Comparison of ENCODE assay signal across 32 cellular contexts in the genomic region with DNA sequence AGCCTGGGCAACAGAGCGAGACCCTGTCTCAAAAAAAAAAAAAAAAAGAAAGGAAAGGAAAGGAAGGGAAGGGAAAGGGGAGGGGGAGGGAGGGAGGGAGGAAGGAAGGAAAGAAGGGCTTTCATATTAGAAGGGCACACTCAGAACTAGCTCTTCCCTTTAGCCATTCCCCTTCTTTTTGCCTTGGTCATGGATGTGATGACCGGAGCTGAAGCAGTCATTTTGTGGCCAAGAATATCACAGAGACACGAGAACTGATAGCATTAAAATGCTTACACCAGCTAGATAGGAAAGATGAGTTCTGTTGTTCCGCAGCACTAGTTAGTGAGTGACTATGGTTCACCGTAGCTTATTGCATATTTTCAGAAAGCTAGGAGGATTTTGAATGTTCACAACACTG. TPM values are rescaled to one million over a fixed set of nuclear protein-coding genes. Genes with fewer than 3 reads are reported as not detected.
DNase-seq lines count a peak whose midpoint lies in the region; ATAC-seq, FAIRE-seq and TF ChIP-seq lines count a peak whose summit lies in the region.
"Had no signal": no experiment of that assay in that cellular context is flagged by ENCODE, and none has a peak within 500 bp of the region (broad histone marks: within the 10 kb centered on the region; RNA-seq: fewer than 3 reads in every experiment).

No MANE protein-coding gene starts in this region.

- H4K20me1 ChIP-seq in HepG2 (ENCODE audit: insufficient read depth, low read length), result no peaks in the 10 kb centered on the region
- no peaks in the 10 kb centered on the region for H4K20me1 ChIP-seq in K562 (replicated peaks; ENCODE audit: control insufficient read depth, insufficient read depth, low read length)
- H4K20me1 ChIP-seq: BLaER1; BLaER1 treated with 17β-estradiol and CSF1 and Interleukin-3, amounts not matched to agents 10 nM and 100 nM had no signal

- H3K36me3 ChIP-seq in HepG2 (replicated peaks in 1 of 2; ENCODE audit: control insufficient read depth in 1 of 2, insufficient read depth in 2 of 2, low read length in 2 of 2) (no peaks in the 10 kb centered on the region), right lobe of liver (no peaks in the 10 kb centered on the region), Panc1 (ENCODE audit: control insufficient read depth, insufficient read depth, low read length) (no peaks in the 10 kb centered on the region), K562 (ENCODE audit: control insufficient read depth, insufficient read depth, low read length) (no peaks in the 10 kb centered on the region)
- H3K36me3 ChIP-seq: BE2C; BLaER1; BLaER1 treated with 17β-estradiol and CSF1 and Interleukin-3, amounts not matched to agents 10 nM and 100 nM had no signal

- H3K27ac ChIP-seq in HepG2 (ENCODE audit: extremely low read length, insufficient read depth, low read length), result no peak overlapping the region
- H3K27ac ChIP-seq in right lobe of liver, result no peak overlapping the region
- H3K27ac ChIP-seq in Panc1 (ENCODE audit: low read length), result peak overlapping the region; percentile 99; the same call in 1 of the 2 replicates
- no peak overlapping the region for H3K27ac ChIP-seq in K562 (ENCODE audit: extremely low read depth, low read depth, low read length)
- H3K27ac ChIP-seq: 22Rv1; BLaER1; BLaER1 treated with 17β-estradiol and CSF1 and Interleukin-3, amounts not matched to agents 10 nM and 100 nM; C4-2B had no signal

- no peak for TF ChIP-seq CTCF in HepG2 (CRISPR knock-in tag; IDR thresholded peaks at IDR 0.05)
- TF ChIP-seq CTCF in right lobe of liver (IDR thresholded peaks at IDR 0.05), result no peak
- TF ChIP-seq CTCF in Panc1 (IDR thresholded peaks at IDR 0.05), result no peak
- TF ChIP-seq CTCF in K562 (IDR thresholded peaks at IDR 0.05 in 2 of 3, conservative IDR thresholded peaks at IDR 0.05 in 1 of 3; ENCODE audit: insufficient read depth in 2 of 3, low read depth in 1 of 3, low read length in 3 of 3), result no peak

- in situ Hi-C loops in HepG2 (cut with HindIII; ENCODE audit: extremely low pct_ligation_motif_present, low pct_unique_long_range_greater_than_20kb), result no loop called here
- in situ Hi-C loops in Panc1 (cut with HindIII; ENCODE audit: low pct_unique_long_range_greater_than_20kb, low sequenced_read_pairs), result no loop called here
- in situ Hi-C loops in K562 (cut with MboI), result no loop called here

- TF ChIP-seq EP300 in HepG2 (IDR thresholded peaks at IDR 0.05; ENCODE audit: low read depth in 2 of 2, low read length in 2 of 2), result no peak
- no peak for TF ChIP-seq EP300 in HepG2 (CRISPR knock-in tag; IDR thresholded peaks at IDR 0.05; ENCODE audit: borderline replicate concordance)
- no peak for TF ChIP-seq EP300 in K562 (IDR thresholded peaks at IDR 0.05; ENCODE audit: low read length)

- H3K79me2 ChIP-seq in HepG2 (ENCODE audit: insufficient read depth, low read length) (no peaks in the 10 kb centered on the region), K562 (ENCODE audit: control insufficient read depth, insufficient read depth, low read length) (no peaks in the 10 kb centered on the region)

- intact Hi-C loops in HepG2 (cut with micrococcal nuclease; ENCODE audit: unreplicated experiment) (no loop called here), right lobe of liver (cut with DNase I) (no loop called here), Panc1 (cut with micrococcal nuclease; ENCODE audit: unreplicated experiment) (no loop called here), K562 (cut with micrococcal nuclease) (no loop called here)

- no peak overlapping the region for H2AFZ ChIP-seq in HepG2 (ENCODE audit: low read length)
- no peak overlapping the region for H2AFZ ChIP-seq in K562 (ENCODE audit: low read depth, low read length)

- H3K27me3 ChIP-seq in HepG2 (ENCODE audit: control insufficient read depth in 1 of 2, insufficient read depth in 2 of 2, low read length in 2 of 2) (peaks cover 0 to 8% of the 10 kb centered on the region in 2 experiments; a peak in 1 of 5 replicates), right lobe of liver (no peaks in the 10 kb centered on the region), Panc1 (ENCODE audit: control insufficient read depth, insufficient read depth, low read length) (no peaks in the 10 kb centered on the region), K562 (ENCODE audit: control insufficient read depth in 2 of 2, insufficient read depth in 2 of 2, low read length in 2 of 2) (peaks cover 4 to 6% of the 10 kb centered on the region in 2 experiments)
- H3K27me3 ChIP-seq: BE2C; BLaER1; BLaER1 treated with 17β-estradiol and CSF1 and Interleukin-3, amounts not matched to agents 10 nM and 100 nM had no signal

- CTCF ChIA-PET in HepG2 (lab: Yijun Ruan, JAX; ENCODE audit: low intra/inter-chr PET ratio, low total read pairs), result no interaction called here
- CTCF ChIA-PET in Panc1 (lab: Charles Lee), result no interaction called here
- CTCF ChIA-PET in K562 (lab: Yijun Ruan, JAX; ENCODE audit: low intra/inter-chr PET ratio), result no interaction called here

- WGBS in HepG2 (ENCODE audit: low lambda C conversion rate), result 47% methylated on average over 5 of the region's 5 CpGs
- WGBS in right lobe of liver (ENCODE audit: insufficient coverage, low coverage, low lambda C conversion rate, missing lambda C conversion rate), result 61% methylated on average over 4 of the region's 5 CpGs
- 7% methylated on average over 4 of the region's 5 CpGs for WGBS in K562 (ENCODE audit: insufficient coverage, low coverage, missing lambda C conversion rate)

- H3K4me1 ChIP-seq in HepG2 (ENCODE audit: insufficient read depth, low read length) (peaks cover 22% of the 10 kb centered on the region), right lobe of liver (peaks cover 0 to 14% (median 5%) of the 10 kb centered on the region in 4 donors), Panc1 (ENCODE audit: control insufficient read depth, insufficient read depth, low read length) (peaks cover 21% of the 10 kb centered on the region), K562 (replicated peaks in 1 of 2; ENCODE audit: control insufficient read depth in 2 of 2, insufficient read depth in 2 of 2, low read length in 2 of 2) (peaks cover 0 to 6% of the 10 kb centered on the region in 2 experiments; a peak in 2 of 5 replicates)
- H3K4me1 ChIP-seq: BE2C; BLaER1; BLaER1 treated with 17β-estradiol and CSF1 and Interleukin-3, amounts not matched to agents 10 nM and 100 nM; Caco-2 had no signal

- no TSS peak for BruUV-seq in HepG2 (replicated peaks; lab: Mats Ljungman, UMichigan)
- BruUV-seq in Panc1 (replicated peaks; lab: Mats Ljungman, UMichigan), result no TSS peak
- no TSS peak for BruUV-seq in K562 (replicated peaks; lab: Mats Ljungman, UMichigan)

- H3K4me2 ChIP-seq in HepG2 (ENCODE audit: low read depth, low read length), result no peak overlapping the region
- H3K4me2 ChIP-seq in K562 (ENCODE audit: insufficient read depth, low read length), result no peak overlapping the region
- H3K4me2 ChIP-seq: A549; BLaER1; BLaER1 treated with 17β-estradiol and CSF1 and Interleukin-3, amounts not matched to agents 10 nM and 100 nM had no signal

- no peak overlapping the region for H3K9ac ChIP-seq in HepG2 (ENCODE audit: insufficient read depth, low read depth, low read length)
- no peak overlapping the region for H3K9ac ChIP-seq in K562 (ENCODE audit: insufficient read depth in 1 of 2, low read depth in 2 of 2, low read length in 2 of 2)
- H3K9ac ChIP-seq: BLaER1; BLaER1 treated with 17β-estradiol and CSF1 and Interleukin-3, amounts not matched to agents 10 nM and 100 nM had no signal

- no peak for DNase-seq in HepG2 (ENCODE audit: low spot score)
- DNase-seq in right lobe of liver, result no peak
- DNase-seq in Panc1 (ENCODE audit: low read depth, low spot score), result no peak
- no peak for DNase-seq in K562 (ENCODE audit: extremely low read depth in 1 of 4, low spot score in 3 of 4)
- no peak for DNase-seq in C1 segment of cervical spinal cord (lab: John Stamatoyannopoulos, UW)
- DNase-seq in activated T-cell treated with anti-CD3 and anti-CD28 coated beads, Interleukin-2, amount 50 U/mL, for 1 hour, result no peak
- DNase-seq: 8988T; ACHN; AML-193; BE2C; Caco-2; Calu3; CD4-positive, alpha-beta memory T cell; CD4-positive, alpha-beta T cell; CD4-positive, CD25-positive, alpha-beta regulatory T cell; CD8-positive, alpha-beta memory T cell; CD8-positive, alpha-beta T cell; COR-L47; DMS 273 treated with DMSO at 0.1 percent for 48 hours; DMS153; DMS53; DMS79; DMS79 treated with DMSO at 0.1 percent for 48 hours; DND-41; EL had no signal

- FAIRE-seq in HepG2 (lab: Jason Lieb, UNC), result no peak
- no peak for FAIRE-seq in K562 (lab: Jason Lieb, UNC)
- FAIRE-seq: A204.1, A549, D721Med had no signal

- POLR2A ChIA-PET in HepG2 (lab: Yijun Ruan, JAX) (no interaction called here), Panc1 (lab: Charles Lee) (no interaction called here), K562 (lab: Yijun Ruan, JAX) (no interaction called here)

- ATAC-seq in HepG2 (no peak), right lobe of liver (no peak), Panc1 (no peak), K562 (no peak)
- ATAC-seq: A549; CD8-positive, alpha-beta T cell had no signal

- H3K4me3 ChIP-seq in HepG2 (replicated peaks in 1 of 3; ENCODE audit: insufficient read depth in 1 of 3, low read depth in 2 of 3, low read length in 3 of 3) (no peak overlapping the region), right lobe of liver (no peak overlapping the region), Panc1 (ENCODE audit: low read depth in 2 of 2, low read length in 2 of 2) (no peak overlapping the region), K562 (no peak overlapping the region)
- H3K4me3 ChIP-seq: A549; BLaER1; BLaER1 treated with 17β-estradiol and CSF1 and Interleukin-3, amounts not matched to agents 10 nM and 100 nM had no signal

- no peak for TF ChIP-seq RAD21 in HepG2 (CRISPR knock-in tag; IDR thresholded peaks at IDR 0.05)
- no peak for TF ChIP-seq RAD21 in K562 (CRISPR knock-in tag; conservative IDR thresholded peaks at IDR 0.05 in 1 of 2, IDR thresholded peaks at IDR 0.05 in 1 of 2)

- TF ChIP-seq POLR2A in HepG2 (IDR thresholded peaks at IDR 0.05; ENCODE audit: insufficient read depth in 1 of 2, low read depth in 2 of 2, low read length in 2 of 2) (no peak), right lobe of liver (IDR thresholded peaks at IDR 0.05) (no peak), K562 (conservative IDR thresholded peaks at IDR 0.05) (no peak)

- H3K9me3 ChIP-seq in HepG2 (ENCODE audit: low read length) (no peaks in the 10 kb centered on the region), right lobe of liver (no peaks in the 10 kb centered on the region), Panc1 (ENCODE audit: control insufficient read depth, insufficient read depth, low read depth, low read length) (no peaks in the 10 kb centered on the region; the same call in 1 of the 2 replicates), K562 (replicated peaks; ENCODE audit: control insufficient read depth, insufficient read depth, low read depth, low read length) (no peaks in the 10 kb centered on the region; the same call in 1 of the 2 replicates)
- H3K9me3 ChIP-seq: A549; BE2C; BLaER1; BLaER1 treated with 17β-estradiol and CSF1 and Interleukin-3, amounts not matched to agents 10 nM and 100 nM; Caco-2 had no signal

- no peaks in the 10 kb centered on the region for H3K9me1 ChIP-seq in K562 (ENCODE audit: control insufficient read depth, insufficient read depth, low read length)

RNA-seq across cellular contexts. Expression of a gene that starts 32.8 kb away (rescaled TPM):
- total RNA-seq in HepG2 (2016; rRNA removed; fragmentation: Illumina TruSeq; extraction: Trizol) (26.7 and 30.9 TPM in 2 replicates), right lobe of liver (10 to 100 TPM; 17.0 to 38.4 (median 23.1) TPM), Panc1 (2021; ENCODE audit: unreplicated experiment) (53.6 TPM), K562 (2014; rRNA removed) (14.1 and 22.3 TPM in 2 replicates), K562 (2014; rRNA removed; fragmentation: Illumina TruSeq; extraction: Trizol) (23.8 and 24.5 TPM in 2 replicates), K562 (2015; rRNA removed; fragmentation: Illumina TruSeq; extraction: Trizol) (27.0 and 32.1 TPM in 2 replicates), K562 (2021) (27.2 and 28.8 TPM in 2 replicates)
- 6.9 and 8.1 TPM in 2 replicates for total RNA-seq in HepG2 (2016; cell fraction: cytosol; rRNA removed; fragmentation: Illumina TruSeq; extraction: Trizol; ENCODE audit: low read depth)
- 24.9 and 33.4 TPM in 2 replicates for total RNA-seq in HepG2 (2016; cell fraction: insoluble cytoplasmic fraction; rRNA removed; fragmentation: Illumina TruSeq; extraction: Trizol)
- total RNA-seq in HepG2 (2016; cell fraction: membrane; rRNA removed; fragmentation: Illumina TruSeq; extraction: Trizol), result 10.5 and 13.0 TPM in 2 replicates
- 75.1 and 92.8 TPM in 2 replicates for total RNA-seq in HepG2 (2016; cell fraction: nucleus; rRNA removed; fragmentation: Illumina TruSeq; extraction: Trizol)
- polyA plus RNA-seq in HepG2 (2011; rRNA removed) (43.6 and 49.2 TPM in 2 replicates), K562 (2011; rRNA removed) (30.0 and 35.1 TPM in 2 replicates), K562 (2014; fragmentation: Illumina TruSeq; extraction: Trizol) (23.5 and 31.0 TPM in 2 replicates), K562 (2014; fragmentation: Nextera tagmentation; extraction: Ambion mirVana) (1 to 10 TPM; 3.4 to 4.6 TPM), K562 (2014; rRNA removed) (23.3 and 26.6 TPM in 2 replicates)
- polyA plus RNA-seq in HepG2 (2011; cell fraction: cytosol; rRNA removed), result 25.1 and 25.7 TPM in 2 replicates
- polyA plus RNA-seq in HepG2 (2011; cell fraction: nucleus; rRNA removed), result 154 and 160 TPM in 2 replicates
- 30.0 and 33.6 TPM in 2 replicates for polyA plus RNA-seq in HepG2 (2012)
- polyA plus RNA-seq in HepG2 (2016; cell fraction: cytosol; fragmentation: Illumina TruSeq; extraction: Trizol; ENCODE audit: low read depth), result 0.53 and 1.5 TPM in 2 replicates
- polyA plus RNA-seq in HepG2 (2016; cell fraction: insoluble cytoplasmic fraction; fragmentation: Illumina TruSeq; extraction: Trizol; ENCODE audit: low read depth), result 17.2 and 18.0 TPM in 2 replicates
- 1.1 and 1.6 TPM in 2 replicates for polyA plus RNA-seq in HepG2 (2016; cell fraction: membrane; fragmentation: Illumina TruSeq; extraction: Trizol; ENCODE audit: low read depth)
- 103 and 113 TPM in 2 replicates for polyA plus RNA-seq in HepG2 (2016; cell fraction: nucleus; fragmentation: Illumina TruSeq; extraction: Trizol; ENCODE audit: insufficient read depth, low read depth)
- 70.9 TPM in 2 replicates for polyA minus RNA-seq in HepG2 (2011; rRNA and poly(A)+ RNA removed; ENCODE audit: low replicate concordance)
- 19.3 and 29.4 TPM in 2 replicates for polyA minus RNA-seq in HepG2 (2011; cell fraction: cytosol; rRNA and poly(A)+ RNA removed)
- 205 and 259 TPM in 2 replicates for polyA minus RNA-seq in HepG2 (2011; cell fraction: nucleus; rRNA and poly(A)+ RNA removed)
- polyA plus RNA-seq in Panc1 (2012; ENCODE audit: insufficient read length), result 36.2 TPM
- 77.7 and 239 TPM in 2 replicates for total RNA-seq in K562 (2011; cell fraction: chromatin; rRNA removed; ENCODE audit: low replicate concordance)
- 50.4 and 82.1 TPM in 2 replicates for total RNA-seq in K562 (2011; cell fraction: nucleolus; rRNA removed)
- total RNA-seq in K562 (2011; cell fraction: nucleoplasm; rRNA removed), result 101 and 163 TPM in 2 replicates
- 23.6 and 25.6 TPM in 2 replicates for polyA plus RNA-seq in K562 (2011; cell fraction: cytosol; rRNA removed)
- polyA plus RNA-seq in K562 (2011; cell fraction: nucleus; rRNA removed), result 91.0 and 105 TPM in 2 replicates
- polyA plus RNA-seq in K562 (2012), result 16.5 and 19.6 TPM in 2 replicates
- polyA minus RNA-seq in K562 (2011; rRNA and poly(A)+ RNA removed), result 58.6 and 67.8 TPM in 2 replicates
- polyA minus RNA-seq in K562 (2011; cell fraction: cytosol; rRNA and poly(A)+ RNA removed), result 15.6 and 17.5 TPM in 2 replicates
- polyA minus RNA-seq in K562 (2011; cell fraction: nucleus; rRNA and poly(A)+ RNA removed), result 51.7 and 77.9 TPM in 2 replicates
